ENCODE assay signal across 12 cellular contexts in the genomic region with DNA sequence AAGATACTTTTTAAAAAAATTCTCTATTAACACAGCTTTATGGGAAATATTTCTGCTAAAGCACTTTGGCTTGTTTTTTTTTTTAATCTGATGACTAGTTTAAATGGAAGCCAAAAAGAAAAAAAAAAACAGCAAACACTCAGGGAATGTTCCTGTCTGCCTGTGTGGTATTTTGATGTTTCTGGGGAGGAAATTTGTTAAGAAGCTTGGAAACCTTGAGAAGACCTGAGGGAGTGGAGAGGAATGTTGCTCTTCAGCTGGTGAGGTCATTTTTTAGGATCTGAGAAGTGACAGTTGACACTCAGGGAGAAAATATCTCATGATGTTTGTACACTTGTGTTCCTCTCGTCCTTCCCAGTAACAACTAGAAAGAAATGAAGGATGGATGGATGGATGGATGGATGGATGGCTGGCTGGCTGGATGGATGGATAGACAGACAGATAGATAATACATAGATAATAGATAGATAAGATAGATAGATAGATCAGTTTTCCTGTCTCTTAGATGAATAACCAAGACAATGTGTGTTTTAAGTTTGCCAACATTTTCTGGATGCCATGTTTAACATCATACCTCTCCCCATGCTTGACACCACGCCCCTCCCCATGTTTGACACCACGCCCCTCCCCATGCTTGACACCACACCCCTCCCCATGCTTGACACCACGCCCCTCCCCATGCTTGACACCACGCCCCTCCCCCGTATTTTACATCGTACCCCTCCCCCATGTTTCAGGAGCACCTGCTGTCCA.
A peak's percentile ranks its signal among the peaks of the same experiment; 100 is the strongest.
DNase-seq lines count a peak whose midpoint lies in the region; ATAC-seq, FAIRE-seq and TF ChIP-seq lines count a peak whose summit lies in the region.
"Had no signal": no experiment of that assay in that cellular context is flagged by ENCODE, and none has a peak within 500 bp of the region (broad histone marks: within the 10 kb centered on the region; RNA-seq: fewer than 3 reads in every experiment).

No MANE protein-coding gene starts in this region.

- no peak for FAIRE-seq in HTR-8/SVneo (lab: Jason Lieb, UNC)

- H3K18ac ChIP-seq in mesenchymal stem cell (ENCODE audit: low read depth in 1 of 2, low read length in 2 of 2), result no peak overlapping the region

- H3K23ac ChIP-seq in mesenchymal stem cell (ENCODE audit: low read length in 2 of 2), result no peak overlapping the region

- H2BK15ac ChIP-seq in mesenchymal stem cell (ENCODE audit: low read depth, poor library complexity, severe bottlenecking), result no peak overlapping the region

- DNase-seq in A172 (ENCODE audit: low spot score) (peak; percentile 60), HTR-8/SVneo (ENCODE audit: insufficient read length, low spot score) (peak; percentile 53), cardiac fibroblast (ENCODE audit: low read depth in 2 of 2) (peak; percentile 89 to 94), mesenchymal stem cell (peak; percentile 70), right atrium auricular region (ENCODE audit: low spot score) (no peak), HT-29 (ENCODE audit: low spot score) (no peak), GM19240 (ENCODE audit: insufficient read length, low spot score) (no peak)
- DNase-seq: 8988T; activated CD4-positive, alpha-beta T cell treated with anti-CD3 and anti-CD28 coated beads for 36 hours; activated naive CD8-positive, alpha-beta T cell treated with anti-CD3 and anti-CD28 coated beads, Interleukin-2, amount 10 ng/mL, durations not matched to agents 7 days and 5 days; occipital lobe had no signal

- no peak overlapping the region for H2AFZ ChIP-seq in mesenchymal stem cell (ENCODE audit: low read depth, low read length)

- H3K9me3 ChIP-seq in mesenchymal stem cell (ENCODE audit: control insufficient read depth, low read length) (no peaks in the 10 kb centered on the region), right atrium auricular region (no peaks in the 10 kb centered on the region)

- H2BK120ac ChIP-seq in mesenchymal stem cell (ENCODE audit: low read depth, low read length), result no peak overlapping the region

- no peak overlapping the region for H4K91ac ChIP-seq in mesenchymal stem cell (ENCODE audit: low read length)

- no peak overlapping the region for H2BK5ac ChIP-seq in mesenchymal stem cell (ENCODE audit: low read depth, low read length, poor library complexity, severe bottlenecking)

- H3K4me1 ChIP-seq in mesenchymal stem cell (ENCODE audit: control insufficient read depth, insufficient read depth, low read depth, low read length), result peaks cover 34% of the 10 kb centered on the region
- H3K4me1 ChIP-seq in right atrium auricular region, result peaks cover 0 to 14% of the 10 kb centered on the region in 2 donors

- no peak overlapping the region for H3K14ac ChIP-seq in mesenchymal stem cell (ENCODE audit: low read length in 2 of 2)

- H3K36me3 ChIP-seq in mesenchymal stem cell (ENCODE audit: control insufficient read depth in 1 of 2, insufficient read depth in 2 of 2, low read depth in 1 of 2, low read length in 2 of 2) (peaks cover 12 to 28% of the 10 kb centered on the region in 2 experiments), right atrium auricular region (peaks cover 23% of the 10 kb centered on the region)

- H3K27ac ChIP-seq in mesenchymal stem cell (ENCODE audit: low read length, poor library complexity, severe bottlenecking), result peak overlapping the region; percentile 79
- no peak overlapping the region for H3K27ac ChIP-seq in right atrium auricular region

- WGBS in mesenchymal stem cell, result 54% methylated on average over 3 of the region's 7 CpGs

- H3K27me3 ChIP-seq in mesenchymal stem cell (ENCODE audit: control insufficient read depth in 1 of 2, insufficient read depth in 1 of 2, low read length in 2 of 2) (no peaks in the 10 kb centered on the region), right atrium auricular region (no peaks in the 10 kb centered on the region)

- H2AK5ac ChIP-seq in mesenchymal stem cell (ENCODE audit: low read length, severe bottlenecking), result peak overlapping the region; percentile 93

- TF ChIP-seq CTCF in cardiac fibroblast (IDR thresholded peaks at IDR 0.05; ENCODE audit: low read depth, low read length) (no peak), right atrium auricular region (IDR thresholded peaks at IDR 0.05) (no peak)

- no peak overlapping the region for H2BK12ac ChIP-seq in mesenchymal stem cell (ENCODE audit: low read length in 2 of 2)

- H3K79me1 ChIP-seq in mesenchymal stem cell (replicated peaks; ENCODE audit: low read length, poor library complexity, severe bottlenecking), result peaks cover 18% of the 10 kb centered on the region

- H4K8ac ChIP-seq in mesenchymal stem cell (ENCODE audit: low read length), result no peak overlapping the region

- no peak for ATAC-seq in HG03378 (IDR thresholded peaks at IDR 0.05; ENCODE audit: unreplicated experiment)
- ATAC-seq: activated CD4-positive, alpha-beta T cell treated with anti-CD3 and anti-CD28 coated beads for 36 hours had no signal

- H3K9ac ChIP-seq in mesenchymal stem cell (ENCODE audit: low read length), result peak overlapping the region; percentile 19

- H3K4me3 ChIP-seq in cardiac fibroblast (replicated peaks in 1 of 2; ENCODE audit: low read depth in 2 of 2, low read length in 2 of 2), result no peak overlapping the region
- H3K4me3 ChIP-seq in mesenchymal stem cell (ENCODE audit: insufficient read depth in 1 of 2, low read depth in 1 of 2, low read length in 2 of 2), result no peak overlapping the region
- no peak overlapping the region for H3K4me3 ChIP-seq in right atrium auricular region

- no peak overlapping the region for H3K4ac ChIP-seq in mesenchymal stem cell (ENCODE audit: low read depth in 1 of 2, low read length in 2 of 2)

- no peak overlapping the region for H3K4me2 ChIP-seq in mesenchymal stem cell (ENCODE audit: low read length, poor library complexity, severe bottlenecking)

Comparison
In these comparisons a context has a peak if more than half of its experiments do, and no peak if none do; other contexts are left out.
1. DNase-seq: peak in A172 (single experiment), HTR-8/SVneo (single experiment), cardiac fibroblast (2 of 2) and mesenchymal stem cell (single experiment); none in right atrium auricular region (single experiment), HT-29 (single experiment) and GM19240 (single experiment).